In genomic region chr12:14418526-14418925, GRCh38 we compare ENCODE assay signal across 8 cellular contexts. TPM values are rescaled to one million over a fixed set of nuclear protein-coding genes. Genes with fewer than 3 reads are reported as not detected.
DNase-seq lines count a peak whose midpoint lies in the region; ATAC-seq and TF ChIP-seq lines count a peak whose summit lies in the region.

No MANE protein-coding gene starts in this region.

- peaks cover 34% of the 10 kb centered on the region for H3K36me3 Mint-ChIP-seq in neural crest cell (ENCODE audit: low read depth)

- peak overlapping the region; percentile 83 for H3K27ac Mint-ChIP-seq in neural crest cell (ENCODE audit: unreplicated experiment)

- H3K9me3 Mint-ChIP-seq in neural crest cell: peaks cover 17% of the 10 kb centered on the region

- peaks cover 48% of the 10 kb centered on the region for H3K4me1 Mint-ChIP-seq in neural crest cell

- H3K27me3 Mint-ChIP-seq in neural crest cell (ENCODE audit: low read depth): no peaks in the 10 kb centered on the region

- ATAC-seq in HG02981 (IDR thresholded peaks at IDR 0.05; ENCODE audit: unreplicated experiment): no peak
- ATAC-seq in HG03108 (IDR thresholded peaks at IDR 0.05; ENCODE audit: unreplicated experiment): no peak

- peak; percentile 79 for TF ChIP-seq CTCF in neural crest cell (conservative IDR thresholded peaks at IDR 0.05)

- TF ChIP-seq POLR2A in erythroblast (IDR thresholded peaks at IDR 0.05; ENCODE audit: low read length): no peak

- DNase-seq in ELR (ENCODE audit: low read depth) (peak; percentile 51), OCI-M1 (lab: John Stamatoyannopoulos, UW) (peak; percentile 55), erythroblast (lab: John Stamatoyannopoulos, UW) (peak; percentile 44 to 48), neural crest cell (ENCODE audit: low read depth, low spot score) (no peak), NK-92 (lab: John Stamatoyannopoulos, UW; ENCODE audit: unreplicated experiment) (no peak), 8988T (no peak)

- H3K4me3 Mint-ChIP-seq in neural crest cell: peak overlapping the region; percentile 91

RNA-seq across cellular contexts. Expression of gene ATF7IP, which starts 53.0 kb away (rescaled TPM):
- 204 and 212 TPM in 2 replicates for total RNA-seq in neural crest cell

Comparison
In these comparisons a context has a peak if more than half of its experiments do, and no peak if none do; other contexts are left out.
1. DNase-seq: peak in ELR (single experiment), OCI-M1 (single experiment) and erythroblast (2 of 2); none in neural crest cell (single experiment), NK-92 (single experiment) and 8988T (single experiment).